ENCODE assay signal across 21 cellular contexts in the genomic region with DNA sequence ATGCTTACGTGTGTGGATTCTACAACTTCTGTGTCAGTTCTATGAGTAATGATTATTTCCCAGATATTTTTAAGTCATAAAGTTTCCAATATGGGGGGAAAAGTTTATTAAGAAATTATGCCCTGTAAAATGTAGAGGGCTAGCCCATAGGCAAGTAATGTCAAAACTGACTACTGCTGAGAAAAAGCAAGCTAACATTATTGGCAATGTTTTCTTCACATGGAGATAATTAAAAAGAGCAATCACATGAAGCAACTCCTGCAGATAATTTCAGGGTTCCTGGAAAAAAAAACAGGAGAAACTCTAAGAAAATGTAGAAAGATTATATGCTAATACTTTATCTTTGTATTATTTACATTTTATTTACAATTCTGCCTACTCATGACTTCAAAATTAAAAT.
"Had no signal": no experiment of that assay in that cellular context is flagged by ENCODE, and none has a peak within 500 bp of the region (broad histone marks: within the 10 kb centered on the region; RNA-seq: fewer than 3 reads in every experiment).

No MANE protein-coding gene starts in this region.

- H3K4me3 ChIP-seq: esophagus squamous epithelium, lower lobe of right lung, suprapubic skin had no signal

- H3K27ac Mint-ChIP-seq: activated CD4-positive, alpha-beta T cell treated with anti-CD3 and anti-CD28 coated beads, Interleukin-2, amount 10 ng/mL, durations not matched to agents 24 days and 14 days; activated CD8-positive, alpha-beta T cell treated with anti-CD3 and anti-CD28 coated beads for 36 hours; activated naive CD8-positive, alpha-beta T cell treated with anti-CD3 and anti-CD28 coated beads, Interleukin-2, amount 10 ng/mL, durations not matched to agents 7 days and 5 days; activated T-helper 17 cell treated with anti-CD3 and anti-CD28 coated beads, Interleukin-2, amount 50 U/mL, for 72 hours; natural killer cell treated with Interleukin-12 subunit alpha and Interleukin-12 subunit beta and Interleukin-15 and Interleukin-18, amount 100 ng/mL, for 72 hours; stimulated activated naive CD8-positive, alpha-beta T cell treated with anti-CD3 and anti-CD28 coated beads, Interleukin-15, Interleukin-2, amounts not matched to agents 100 ng/mL and 50 ng/mL, for 24 hours; type B pancreatic cell had no signal

- H3K9me3 Mint-ChIP-seq: activated CD4-positive, alpha-beta T cell treated with anti-CD3 and anti-CD28 coated beads, Interleukin-2, amount 10 ng/mL, durations not matched to agents 24 days and 14 days; activated CD8-positive, alpha-beta T cell treated with anti-CD3 and anti-CD28 coated beads for 36 hours; activated T-helper 17 cell treated with anti-CD3 and anti-CD28 coated beads, Interleukin-2, amount 50 U/mL, for 72 hours; natural killer cell treated with Interleukin-12 subunit alpha and Interleukin-12 subunit beta and Interleukin-15 and Interleukin-18, amount 100 ng/mL, for 72 hours; stimulated activated naive CD8-positive, alpha-beta T cell treated with anti-CD3 and anti-CD28 coated beads, Interleukin-15, Interleukin-2, amounts not matched to agents 100 ng/mL and 50 ng/mL, for 24 hours; type B pancreatic cell had no signal

- H3K9me3 ChIP-seq: esophagus squamous epithelium, lower lobe of right lung, suprapubic skin had no signal

- H3K27me3 Mint-ChIP-seq: activated CD4-positive, alpha-beta T cell treated with anti-CD3 and anti-CD28 coated beads, Interleukin-2, amount 10 ng/mL, durations not matched to agents 24 days and 14 days; activated CD8-positive, alpha-beta T cell treated with anti-CD3 and anti-CD28 coated beads for 36 hours; activated naive CD8-positive, alpha-beta T cell treated with anti-CD3 and anti-CD28 coated beads, Interleukin-2, amount 10 ng/mL, durations not matched to agents 7 days and 5 days; activated T-helper 17 cell treated with anti-CD3 and anti-CD28 coated beads, Interleukin-2, amount 50 U/mL, for 72 hours; natural killer cell treated with Interleukin-12 subunit alpha and Interleukin-12 subunit beta and Interleukin-15 and Interleukin-18, amount 100 ng/mL, for 72 hours; stimulated activated naive CD8-positive, alpha-beta T cell treated with anti-CD3 and anti-CD28 coated beads, Interleukin-15, Interleukin-2, amounts not matched to agents 100 ng/mL and 50 ng/mL, for 24 hours; type B pancreatic cell had no signal

- H3K4me3 Mint-ChIP-seq: activated CD4-positive, alpha-beta T cell treated with anti-CD3 and anti-CD28 coated beads, Interleukin-2, amount 10 ng/mL, durations not matched to agents 24 days and 14 days; activated CD8-positive, alpha-beta T cell treated with anti-CD3 and anti-CD28 coated beads for 36 hours; activated naive CD8-positive, alpha-beta T cell treated with anti-CD3 and anti-CD28 coated beads, Interleukin-2, amount 10 ng/mL, durations not matched to agents 7 days and 5 days; activated T-helper 17 cell treated with anti-CD3 and anti-CD28 coated beads, Interleukin-2, amount 50 U/mL, for 72 hours; mesothelial cell of epicardium; natural killer cell treated with Interleukin-12 subunit alpha and Interleukin-12 subunit beta and Interleukin-15 and Interleukin-18, amount 100 ng/mL, for 72 hours; stimulated activated naive CD8-positive, alpha-beta T cell treated with anti-CD3 and anti-CD28 coated beads, Interleukin-15, Interleukin-2, amounts not matched to agents 100 ng/mL and 50 ng/mL, for 24 hours; type B pancreatic cell had no signal

- H3K36me3 Mint-ChIP-seq: natural killer cell treated with Interleukin-12 subunit alpha and Interleukin-12 subunit beta and Interleukin-15 and Interleukin-18, amount 100 ng/mL, for 72 hours had no signal

- H3K27me3 ChIP-seq: brain microvascular endothelial cell, esophagus squamous epithelium, suprapubic skin had no signal

- H3K36me3 ChIP-seq: brain microvascular endothelial cell, esophagus squamous epithelium, lower lobe of right lung, suprapubic skin had no signal

- DNase-seq: activated CD4-positive, alpha-beta T cell treated with anti-CD3 and anti-CD28 coated beads, Interleukin-2, amount 10 ng/mL, durations not matched to agents 24 days and 14 days; activated CD4-positive, CD25-positive, alpha-beta regulatory T cell; activated CD8-positive, alpha-beta T cell treated with anti-CD3 and anti-CD28 coated beads for 36 hours; activated naive CD4-positive, alpha-beta T cell treated with Interleukin-2 at 50 U/mL for 16 hours; activated naive CD8-positive, alpha-beta T cell treated with anti-CD3 and anti-CD28 coated beads, Interleukin-2, amount 10 ng/mL, durations not matched to agents 7 days and 5 days; activated T-cell treated with anti-CD3 and anti-CD28 coated beads, Interleukin-2, amount 50 U/mL, for 1 hour; brain microvascular endothelial cell; cortex of kidney; esophagus squamous epithelium; foreskin melanocyte; lower lobe of right lung; nucleus accumbens; posterior cingulate gyrus; T-helper 1 cell; T-helper 9 cell had no signal

- ATAC-seq: activated CD8-positive, alpha-beta T cell treated with anti-CD3 and anti-CD28 coated beads for 36 hours; activated T-helper 17 cell treated with anti-CD3 and anti-CD28 coated beads, Interleukin-2, amount 50 U/mL, for 72 hours; lower lobe of right lung; natural killer cell treated with Interleukin-12 subunit alpha and Interleukin-12 subunit beta and Interleukin-15 and Interleukin-18, amount 100 ng/mL, for 72 hours had no signal

- H3K27ac ChIP-seq: brain microvascular endothelial cell, esophagus squamous epithelium, lower lobe of right lung, suprapubic skin had no signal
